Comparison of ENCODE assay signal across 1 cellular context in the genomic region with DNA sequence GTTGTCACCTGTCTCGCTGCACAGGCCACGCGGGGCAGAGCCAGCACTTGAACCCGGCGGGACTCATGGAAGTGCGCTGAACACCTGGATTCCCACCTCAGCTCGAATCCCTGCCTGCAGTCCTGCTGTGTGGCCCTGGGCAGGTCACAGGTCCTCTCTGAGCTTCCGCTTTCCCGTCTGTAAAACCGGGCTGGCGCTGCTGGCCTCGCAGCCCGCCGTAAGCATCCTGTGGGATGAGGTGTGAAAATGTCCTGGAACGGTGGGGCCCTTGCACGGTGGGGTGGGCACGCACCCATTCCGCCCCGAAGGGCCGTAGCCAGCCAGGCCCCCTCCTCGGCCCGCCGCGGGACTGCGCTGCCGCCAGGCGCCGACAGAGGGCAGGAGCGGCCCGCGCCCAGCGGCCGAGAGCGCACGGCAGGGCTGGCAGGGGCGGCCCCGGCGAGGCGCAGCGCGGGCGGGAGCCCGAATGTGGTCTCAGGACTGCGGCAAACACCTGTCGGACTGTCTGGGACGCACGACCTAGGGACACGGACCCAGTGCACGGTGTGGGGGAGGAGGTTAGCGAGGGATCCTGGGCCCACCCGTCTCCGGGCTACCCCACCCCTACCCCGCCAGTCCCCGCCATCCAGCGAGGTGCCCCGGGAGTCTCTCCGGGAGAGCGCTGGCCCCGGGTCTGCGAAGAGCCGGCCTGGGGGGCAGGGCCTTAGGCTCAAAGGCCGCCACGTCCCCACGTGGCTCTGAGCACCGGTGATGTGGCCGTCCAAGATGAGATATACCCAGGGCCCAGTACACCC.
TF ChIP-seq lines count a peak whose summit lies in the region.

No MANE protein-coding gene starts in this region.

TF ChIP-seq in GM12878, 131 proteins besides CTCF, POLR2A, EP300 and RAD21 (continued from another document):
- TF ChIP-seq SKIL (IDR thresholded peaks at IDR 0.05; ENCODE audit: low read depth, poor library complexity, severe bottlenecking) = no peak
- no peak for TF ChIP-seq ETV6 (conservative IDR thresholded peaks at IDR 0.05 in 1 of 2, IDR thresholded peaks at IDR 0.05 in 1 of 2; ENCODE audit: borderline replicate concordance in 1 of 2, low read depth in 1 of 2)
- no peak for TF ChIP-seq YBX1 (IDR thresholded peaks at IDR 0.05)
- no peak for TF ChIP-seq BCL11A (IDR thresholded peaks at IDR 0.05; ENCODE audit: low read depth, low read length)
- peak; percentile 63 for TF ChIP-seq YY1 (IDR thresholded peaks at IDR 0.05; ENCODE audit: low read depth, low read length)
- TF ChIP-seq RUNX3 (IDR thresholded peaks at IDR 0.05; ENCODE audit: low read length) = 0 out of 2 replicates have a peak, but pooled peaks have one; percentile 20
- TF ChIP-seq CBX5 (IDR thresholded peaks at IDR 0.05; ENCODE audit: low read depth) = no peak
- peak; percentile 69; the same call in 1 of the 2 replicates for TF ChIP-seq GATAD2B (conservative IDR thresholded peaks at IDR 0.05; ENCODE audit: low read depth)
- no peak for TF ChIP-seq MTA3 (IDR thresholded peaks at IDR 0.05; ENCODE audit: borderline replicate concordance, low read length)
- peak; percentile 86 for TF ChIP-seq SMARCA5 (IDR thresholded peaks at IDR 0.05)
- peak in 1 of 2 experiments; percentile 40; a peak in 1 of 3 replicates for TF ChIP-seq EGR1 (IDR thresholded peaks at IDR 0.05; ENCODE audit: borderline replicate concordance in 1 of 2, low read depth in 2 of 2, low read length in 2 of 2)
- TF ChIP-seq DPF2 (IDR thresholded peaks at IDR 0.05) = 0 out of 2 replicates have a peak, but pooled peaks have one; percentile 47
- peak; percentile 67 for TF ChIP-seq SMC3 (IDR thresholded peaks at IDR 0.05; ENCODE audit: borderline replicate concordance, low read length)
- peak; percentile 35; the same call in 1 of the 2 replicates for TF ChIP-seq TCF3 (IDR thresholded peaks at IDR 0.05; ENCODE audit: borderline replicate concordance, insufficient read depth, low read depth, low read length)
- no peak for TF ChIP-seq ATF7 (IDR thresholded peaks at IDR 0.05; ENCODE audit: low read depth)
- TF ChIP-seq SRF (IDR thresholded peaks at IDR 0.05; ENCODE audit: low read depth in 2 of 2, low read length in 2 of 2) = 0 out of 4 replicates have a peak, but pooled peaks of 1 of the 2 experiments have one; percentile 23
- TF ChIP-seq PAX8 (IDR thresholded peaks at IDR 0.05) = no peak
- TF ChIP-seq RB1 (IDR thresholded peaks at IDR 0.05; ENCODE audit: borderline replicate concordance) = 0 out of 2 replicates have a peak, but pooled peaks have one; percentile 57
- peak; percentile 71 for TF ChIP-seq LARP7 (IDR thresholded peaks at IDR 0.05)
- TF ChIP-seq, protein P1, sequence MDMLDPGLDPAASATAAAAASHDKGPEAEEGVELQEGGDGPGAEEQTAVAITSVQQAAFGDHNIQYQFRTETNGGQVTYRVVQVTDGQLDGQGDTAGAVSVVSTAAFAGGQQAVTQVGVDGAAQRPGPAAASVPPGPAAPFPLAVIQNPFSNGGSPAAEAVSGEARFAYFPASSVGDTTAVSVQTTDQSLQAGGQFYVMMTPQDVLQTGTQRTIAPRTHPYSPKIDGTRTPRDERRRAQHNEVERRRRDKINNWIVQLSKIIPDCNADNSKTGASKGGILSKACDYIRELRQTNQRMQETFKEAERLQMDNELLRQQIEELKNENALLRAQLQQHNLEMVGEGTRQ (IDR thresholded peaks at IDR 0.05; ENCODE audit: borderline replicate concordance, low read depth, low read length) = no peak
- 0 out of 2 replicates have a peak, but pooled peaks have one; percentile 20 for TF ChIP-seq JUND (IDR thresholded peaks at IDR 0.05; ENCODE audit: low read depth, low read length)
- TF ChIP-seq, protein P2, sequence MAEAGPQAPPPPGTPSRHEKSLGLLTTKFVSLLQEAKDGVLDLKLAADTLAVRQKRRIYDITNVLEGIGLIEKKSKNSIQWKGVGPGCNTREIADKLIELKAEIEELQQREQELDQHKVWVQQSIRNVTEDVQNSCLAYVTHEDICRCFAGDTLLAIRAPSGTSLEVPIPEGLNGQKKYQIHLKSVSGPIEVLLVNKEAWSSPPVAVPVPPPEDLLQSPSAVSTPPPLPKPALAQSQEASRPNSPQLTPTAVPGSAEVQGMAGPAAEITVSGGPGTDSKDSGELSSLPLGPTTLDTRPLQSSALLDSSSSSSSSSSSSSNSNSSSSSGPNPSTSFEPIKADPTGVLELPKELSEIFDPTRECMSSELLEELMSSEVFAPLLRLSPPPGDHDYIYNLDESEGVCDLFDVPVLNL (IDR thresholded peaks at IDR 0.05; ENCODE audit: low read depth, low read length) = no peak
- peak; percentile 25 to 62; a peak in 3 of 4 replicates for TF ChIP-seq BHLHE40 (IDR thresholded peaks at IDR 0.05; ENCODE audit: borderline replicate concordance in 1 of 2, low read depth in 2 of 2, low read length in 1 of 2)
TF ChIP-seq in GM12878: peak in this region for 15.
